11 cellular contexts compared by ENCODE assay signal in genomic region chr9:37290881-37291485, GRCh38.
DNase-seq lines count a peak whose midpoint lies in the region; ATAC-seq and TF ChIP-seq lines count a peak whose summit lies in the region.
"Had no signal": no experiment of that assay in that cellular context is flagged by ENCODE, and none has a peak within 500 bp of the region (broad histone marks: within the 10 kb centered on the region; RNA-seq: fewer than 3 reads in every experiment).

No MANE protein-coding gene starts in this region.

- peaks cover 12% of the 10 kb centered on the region for H3K4me1 ChIP-seq in PC-9 (replicated peaks; ENCODE audit: insufficient read depth)

- no peaks in the 10 kb centered on the region for H3F3A ChIP-seq in PC-9 (ENCODE audit: insufficient read depth, low read depth)

- H3K4me1 Mint-ChIP-seq in activated T-cell treated with anti-CD3 and anti-CD28 coated beads, Interleukin-2, amount 50 U/mL, for 72 hours (ENCODE audit: low read depth): peaks cover 69% of the 10 kb centered on the region
- H3K4me1 Mint-ChIP-seq in nephron progenitor cell: no peaks in the 10 kb centered on the region

- H3K27me3 Mint-ChIP-seq in activated T-cell treated with anti-CD3 and anti-CD28 coated beads, Interleukin-2, amount 50 U/mL, for 72 hours (ENCODE audit: low read depth): no peaks in the 10 kb centered on the region
- no peaks in the 10 kb centered on the region for H3K27me3 Mint-ChIP-seq in nephron progenitor cell (ENCODE audit: low read depth, poor library complexity)

- H3K27ac ChIP-seq in PC-9 (peak overlapping the region; percentile 69), WERI-Rb-1 (no peak overlapping the region)

- ATAC-seq in activated T-cell treated with anti-CD3 and anti-CD28 coated beads, Interleukin-2, amount 50 U/mL, for 72 hours (replicated peaks in 1 of 2): peak; percentile 91

- H3K9me3 Mint-ChIP-seq in activated T-cell treated with anti-CD3 and anti-CD28 coated beads, Interleukin-2, amount 50 U/mL, for 72 hours: peaks cover 0 to 4% of the 10 kb centered on the region in 2 donors
- H3K9me3 Mint-ChIP-seq in nephron progenitor cell: no peaks in the 10 kb centered on the region

- peaks cover 8 to 9% of the 10 kb centered on the region in 2 donors for H3K36me3 Mint-ChIP-seq in activated T-cell treated with anti-CD3 and anti-CD28 coated beads, Interleukin-2, amount 50 U/mL, for 72 hours (ENCODE audit: insufficient read depth in 2 of 2)
- H3K36me3 Mint-ChIP-seq in nephron progenitor cell (ENCODE audit: low read depth): peaks cover 11% of the 10 kb centered on the region

- TF ChIP-seq CTCF in PC-9 (conservative IDR thresholded peaks at IDR 0.05) (no peak), epithelial cell of esophagus (IDR thresholded peaks at IDR 0.05; ENCODE audit: insufficient read depth, low read depth, low read length, missing control alignments) (no peak), WERI-Rb-1 (IDR thresholded peaks at IDR 0.05; ENCODE audit: low read depth, low read length) (no peak), nephron progenitor cell (IDR thresholded peaks at IDR 0.05) (no peak)

- H4K20me1 ChIP-seq in PC-9 (ENCODE audit: insufficient read depth): no peaks in the 10 kb centered on the region

- no peak for DNase-seq in activated T-cell treated with anti-CD3 and anti-CD28 coated beads, Interleukin-2, amount 50 U/mL, for 72 hours
- DNase-seq in activated T-cell treated with anti-CD3 and anti-CD28 coated beads, Interleukin-2, amount 50 U/mL, for 1 hour: no peak
- peak in 1 of 2 experiments; percentile 57 for DNase-seq in PC-9
- DNase-seq in epithelial cell of esophagus (ENCODE audit: low read depth): peak; percentile 86
- peak; percentile 76 for DNase-seq in stromal cell of bone marrow (ENCODE audit: low read depth)
- no peak for DNase-seq in C1 segment of cervical spinal cord (lab: John Stamatoyannopoulos, UW)
- DNase-seq in WERI-Rb-1: no peak
- no peak for DNase-seq in nephron progenitor cell
- DNase-seq: Calu3; effector CD8-positive, alpha-beta T cell had no signal

- peak overlapping the region; percentile 99 for H3K27ac Mint-ChIP-seq in activated T-cell treated with anti-CD3 and anti-CD28 coated beads, Interleukin-2, amount 50 U/mL, for 72 hours
- no peak overlapping the region for H3K27ac Mint-ChIP-seq in nephron progenitor cell

- H3K36me3 ChIP-seq in PC-9 (ENCODE audit: low read depth): no peaks in the 10 kb centered on the region
- no peaks in the 10 kb centered on the region for H3K36me3 ChIP-seq in WERI-Rb-1

- intact Hi-C loops in PC-9 (cut with micrococcal nuclease; ENCODE audit: unreplicated experiment): no loop called here

- H3K4me3 ChIP-seq in PC-9 (no peak overlapping the region; the same call in 1 of the 2 replicates), epithelial cell of esophagus (ENCODE audit: low read length) (no peak overlapping the region), WERI-Rb-1 (ENCODE audit: low read depth, low read length) (no peak overlapping the region)
- H3K4me3 ChIP-seq: skin epidermis had no signal

- no peaks in the 10 kb centered on the region for H3K9me2 ChIP-seq in PC-9 (ENCODE audit: insufficient read depth)

- CTCF ChIA-PET in PC-9 (lab: Charles Lee): no interaction called here

- POLR2A ChIA-PET in PC-9 (lab: Charles Lee; ENCODE audit: unreplicated experiment): no interaction called here

- BruUV-seq in PC-9 (replicated peaks; lab: Mats Ljungman, UMichigan): no TSS peak

- H3K9me3 ChIP-seq in PC-9 (ENCODE audit: insufficient read depth, low read depth) (no peaks in the 10 kb centered on the region), WERI-Rb-1 (ENCODE audit: severe bottlenecking) (no peaks in the 10 kb centered on the region)

- H3K79me2 ChIP-seq in PC-9 (ENCODE audit: low read depth): no peaks in the 10 kb centered on the region; the same call in 1 of the 2 replicates

- peak overlapping the region; percentile 46 for H3K4me2 ChIP-seq in PC-9

- no peak overlapping the region for H2AFZ ChIP-seq in PC-9

- H3K27me3 ChIP-seq in PC-9 (ENCODE audit: insufficient read depth, low read depth): no peaks in the 10 kb centered on the region
- H3K27me3 ChIP-seq in WERI-Rb-1 (ENCODE audit: insufficient read depth, low read depth, severe bottlenecking): no peaks in the 10 kb centered on the region

- H3K4me3 Mint-ChIP-seq in activated T-cell treated with anti-CD3 and anti-CD28 coated beads, Interleukin-2, amount 50 U/mL, for 72 hours: peak overlapping the region; percentile 65 to 87
- no peak overlapping the region for H3K4me3 Mint-ChIP-seq in nephron progenitor cell

Comparison
In these comparisons a context has a peak if more than half of its experiments do, and no peak if none do; other contexts are left out.
1. DNase-seq: peak in epithelial cell of esophagus (single experiment) and stromal cell of bone marrow (single experiment); none in activated T-cell treated with anti-CD3 and anti-CD28 coated beads, Interleukin-2, amount 50 U/mL, for 72 hours (0 of 2), activated T-cell treated with anti-CD3 and anti-CD28 coated beads, Interleukin-2, amount 50 U/mL, for 1 hour (single experiment), C1 segment of cervical spinal cord (0 of 14), WERI-Rb-1 (single experiment) and nephron progenitor cell (single experiment).